ENCODE assay signal across 20 cellular contexts in the genomic region with DNA sequence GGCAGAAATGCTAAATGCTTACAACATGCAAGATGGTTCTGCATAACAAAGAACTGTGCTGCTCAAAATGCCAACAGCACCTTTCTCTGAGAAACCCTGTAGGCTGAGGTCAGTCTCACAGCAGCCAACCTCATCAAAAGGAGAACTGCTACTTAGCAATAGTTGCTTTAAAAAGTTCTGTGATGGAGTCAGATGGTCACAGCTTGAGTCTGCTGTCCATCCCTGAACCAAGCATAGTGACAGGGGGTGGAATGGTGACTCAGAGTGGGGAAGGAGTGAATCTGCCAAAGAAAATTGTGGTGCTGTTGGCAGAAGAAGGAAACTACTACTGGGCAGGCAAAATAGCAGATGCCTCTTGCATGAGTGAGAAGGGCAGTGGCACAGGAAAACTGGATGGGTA.
A peak's percentile ranks its signal among the peaks of the same experiment; 100 is the strongest.
DNase-seq lines count a peak whose midpoint lies in the region; ATAC-seq, FAIRE-seq and TF ChIP-seq lines count a peak whose summit lies in the region.
"Had no signal": no experiment of that assay in that cellular context is flagged by ENCODE, and none has a peak within 500 bp of the region (broad histone marks: within the 10 kb centered on the region; RNA-seq: fewer than 3 reads in every experiment).

No MANE protein-coding gene starts in this region.

- CTCF ChIA-PET in PC-3 (lab: Charles Lee): no interaction called here
- CTCF ChIA-PET in SK-N-SH (lab: Yijun Ruan, JAX): no interaction called here

- H3K27me3 ChIP-seq in PC-3 (ENCODE audit: low read length) (no peaks in the 10 kb centered on the region), SK-N-SH (ENCODE audit: insufficient read depth) (no peaks in the 10 kb centered on the region)
- H3K27me3 ChIP-seq: body of pancreas, upper lobe of left lung had no signal

- H3F3A ChIP-seq in PC-3 (ENCODE audit: low read length, unreplicated experiment): no peaks in the 10 kb centered on the region
- no peaks in the 10 kb centered on the region for H3F3A ChIP-seq in SK-N-SH (replicated peaks; ENCODE audit: insufficient read depth)

- no peaks in the 10 kb centered on the region for H3K4me1 ChIP-seq in PC-3 (ENCODE audit: insufficient read depth, low read length)
- H3K4me1 ChIP-seq in SK-N-SH (ENCODE audit: control insufficient read depth in 1 of 2, insufficient read depth in 2 of 2, low read depth in 1 of 2, low read length in 1 of 2): peaks cover 0 to 12% of the 10 kb centered on the region in 2 experiments; a peak in 2 of 4 replicates
- H3K4me1 ChIP-seq in kidney (ENCODE audit: control insufficient read depth in 1 of 2, insufficient read depth in 1 of 2, low read depth in 1 of 2, low read length in 2 of 2): no peaks in the 10 kb centered on the region
- H3K4me1 ChIP-seq: body of pancreas, upper lobe of left lung had no signal

- no peaks in the 10 kb centered on the region for H4K20me1 ChIP-seq in PC-3 (ENCODE audit: low read length)
- H4K20me1 ChIP-seq in SK-N-SH (ENCODE audit: insufficient read depth): no peaks in the 10 kb centered on the region

- no peak for TF ChIP-seq EP300 in SK-N-SH (IDR thresholded peaks at IDR 0.05; ENCODE audit: borderline replicate concordance in 1 of 2, low read depth in 1 of 2, low read length in 1 of 2)

- H3K9ac ChIP-seq in PC-3 (ENCODE audit: low read length): no peak overlapping the region
- no peak overlapping the region for H3K9ac ChIP-seq in SK-N-SH
- no peak overlapping the region for H3K9ac ChIP-seq in kidney (ENCODE audit: low read length in 2 of 2)

- FAIRE-seq in kidney (lab: Jason Lieb, UNC): no peak

- TF ChIP-seq CTCF in PC-3 (conservative IDR thresholded peaks at IDR 0.05; ENCODE audit: low read depth, low read length): no peak
- no peak for TF ChIP-seq CTCF in SK-N-SH (IDR thresholded peaks at IDR 0.05)
- no peak for TF ChIP-seq CTCF in kidney (IDR thresholded peaks at IDR 0.05; ENCODE audit: borderline replicate concordance, extremely low read depth, insufficient read depth)

- BruUV-seq in PC-3 (replicated peaks; lab: Mats Ljungman, UMichigan): no TSS peak

- no peak for TF ChIP-seq RAD21 in SK-N-SH (IDR thresholded peaks at IDR 0.05; ENCODE audit: low read length)

- DNase-seq in ELF-1 (ENCODE audit: low read depth, low spot score) (peak; percentile 1), HT1080 (ENCODE audit: low read depth) (peak; percentile 16), inferior parietal cortex (ENCODE audit: extremely low spot score) (peak; percentile 11), PC-3 (no peak), SK-N-SH (no peak), kidney (no peak)
- DNase-seq: activated CD4-positive, alpha-beta T cell treated with anti-CD3 and anti-CD28 coated beads for 36 hours; activated gamma-delta T cell; body of pancreas; CD8-positive, alpha-beta T cell; GDM1; head of caudate nucleus; left colon; NCI-H1105; T-helper 1 cell; upper lobe of left lung had no signal

- H3K9me2 ChIP-seq in PC-3 (replicated peaks; ENCODE audit: low read length): no peaks in the 10 kb centered on the region
- no peaks in the 10 kb centered on the region for H3K9me2 ChIP-seq in SK-N-SH

- no peak overlapping the region for H2AFZ ChIP-seq in PC-3 (ENCODE audit: low read length)
- no peak overlapping the region for H2AFZ ChIP-seq in SK-N-SH (ENCODE audit: low read depth)

- ATAC-seq in HG02588 (IDR thresholded peaks at IDR 0.05; ENCODE audit: unreplicated experiment): peak; percentile 60
- no peak for ATAC-seq in PC-3
- no peak for ATAC-seq in HG03520 (IDR thresholded peaks at IDR 0.05; ENCODE audit: unreplicated experiment)
- ATAC-seq: activated CD4-positive, alpha-beta T cell treated with anti-CD3 and anti-CD28 coated beads for 36 hours; body of pancreas; CD8-positive, alpha-beta T cell; left colon; Panc1 had no signal

- H3K36me3 ChIP-seq in PC-3 (ENCODE audit: low read depth, low read length) (no peaks in the 10 kb centered on the region), SK-N-SH (replicated peaks in 1 of 2; ENCODE audit: control insufficient read depth in 1 of 2, insufficient read depth in 2 of 2, low read length in 1 of 2) (no peaks in the 10 kb centered on the region), kidney (ENCODE audit: control insufficient read depth in 1 of 2, insufficient read depth in 2 of 2, low read length in 2 of 2) (no peaks in the 10 kb centered on the region)
- H3K36me3 ChIP-seq: upper lobe of left lung had no signal

- intact Hi-C loops in PC-3 (cut with micrococcal nuclease) (no loop called here), kidney (cut with DNase I) (no loop called here)

- POLR2A ChIA-PET in PC-3 (lab: Charles Lee; ENCODE audit: unreplicated experiment): no interaction called here
- POLR2A ChIA-PET in SK-N-SH (lab: Yijun Ruan, JAX): interaction anchor here (0.6 kb wide), 1 partner anchor 100 kb away, joined by 4 read pairs; no protein-coding TSS in a partner anchor

- H3K4me2 ChIP-seq in PC-3 (ENCODE audit: low read length) (no peak overlapping the region), SK-N-SH (no peak overlapping the region)

- H3K9me3 ChIP-seq in PC-3 (ENCODE audit: low read length) (no peaks in the 10 kb centered on the region), SK-N-SH (no peaks in the 10 kb centered on the region), kidney (ENCODE audit: control insufficient read depth in 1 of 2, low read length in 2 of 2) (no peaks in the 10 kb centered on the region)
- H3K9me3 ChIP-seq: body of pancreas, upper lobe of left lung had no signal

- H3K4me3 ChIP-seq in PC-3 (ENCODE audit: low read length): no peak overlapping the region
- H3K4me3 ChIP-seq in SK-N-SH (ENCODE audit: low read depth in 2 of 2, low read length in 1 of 2): no peak overlapping the region
- H3K4me3 ChIP-seq in kidney (ENCODE audit: low read length in 2 of 2): no peak overlapping the region
- H3K4me3 ChIP-seq: body of pancreas, skin epidermis, upper lobe of left lung had no signal

- H3K27ac ChIP-seq in PC-3 (ENCODE audit: low read length): no peak overlapping the region
- H3K27ac ChIP-seq in SK-N-SH (ENCODE audit: low read depth in 2 of 2, low read length in 1 of 2): peak overlapping the region in 1 of 2 experiments; percentile 68; a peak in 2 of 4 replicates
- H3K27ac ChIP-seq in kidney (ENCODE audit: low read depth in 2 of 2, low read length in 2 of 2): no peak overlapping the region
- H3K27ac ChIP-seq: body of pancreas, skin epidermis, upper lobe of left lung had no signal

- H3K79me2 ChIP-seq in PC-3 (ENCODE audit: low read length): no peaks in the 10 kb centered on the region
- no peaks in the 10 kb centered on the region for H3K79me2 ChIP-seq in SK-N-SH (ENCODE audit: insufficient read depth)

TF ChIP-seq in SK-N-SH, 30 proteins besides CTCF, POLR2A, EP300 and RAD21 (continues in another document):
- TF ChIP-seq FOSL2 (IDR thresholded peaks at IDR 0.05; ENCODE audit: borderline replicate concordance, low read depth) (no peak), RCOR1 (IDR thresholded peaks at IDR 0.05; ENCODE audit: low read length) (no peak), TAF1 (IDR thresholded peaks at IDR 0.05; ENCODE audit: borderline replicate concordance, low read depth, low read length) (no peak), FOXM1 (IDR thresholded peaks at IDR 0.05; ENCODE audit: low read depth) (no peak), ELF1 (IDR thresholded peaks at IDR 0.05) (no peak), NFIC (IDR thresholded peaks at IDR 0.05; ENCODE audit: borderline replicate concordance) (no peak), CHD2 (IDR thresholded peaks at IDR 0.05; ENCODE audit: low read length, partially characterized antibody) (no peak), SIN3A (IDR thresholded peaks at IDR 0.05; ENCODE audit: borderline replicate concordance, low read depth, low read length) (no peak), RXRA (IDR thresholded peaks at IDR 0.05; ENCODE audit: borderline replicate concordance, low read depth) (no peak), EZH2phosphoT487 (IDR thresholded peaks at IDR 0.05; ENCODE audit: borderline replicate concordance, low read depth) (no peak), FOXJ3 (CRISPR knock-in tag; IDR thresholded peaks at IDR 0.05) (no peak)
- TF ChIP-seq, protein P1, sequence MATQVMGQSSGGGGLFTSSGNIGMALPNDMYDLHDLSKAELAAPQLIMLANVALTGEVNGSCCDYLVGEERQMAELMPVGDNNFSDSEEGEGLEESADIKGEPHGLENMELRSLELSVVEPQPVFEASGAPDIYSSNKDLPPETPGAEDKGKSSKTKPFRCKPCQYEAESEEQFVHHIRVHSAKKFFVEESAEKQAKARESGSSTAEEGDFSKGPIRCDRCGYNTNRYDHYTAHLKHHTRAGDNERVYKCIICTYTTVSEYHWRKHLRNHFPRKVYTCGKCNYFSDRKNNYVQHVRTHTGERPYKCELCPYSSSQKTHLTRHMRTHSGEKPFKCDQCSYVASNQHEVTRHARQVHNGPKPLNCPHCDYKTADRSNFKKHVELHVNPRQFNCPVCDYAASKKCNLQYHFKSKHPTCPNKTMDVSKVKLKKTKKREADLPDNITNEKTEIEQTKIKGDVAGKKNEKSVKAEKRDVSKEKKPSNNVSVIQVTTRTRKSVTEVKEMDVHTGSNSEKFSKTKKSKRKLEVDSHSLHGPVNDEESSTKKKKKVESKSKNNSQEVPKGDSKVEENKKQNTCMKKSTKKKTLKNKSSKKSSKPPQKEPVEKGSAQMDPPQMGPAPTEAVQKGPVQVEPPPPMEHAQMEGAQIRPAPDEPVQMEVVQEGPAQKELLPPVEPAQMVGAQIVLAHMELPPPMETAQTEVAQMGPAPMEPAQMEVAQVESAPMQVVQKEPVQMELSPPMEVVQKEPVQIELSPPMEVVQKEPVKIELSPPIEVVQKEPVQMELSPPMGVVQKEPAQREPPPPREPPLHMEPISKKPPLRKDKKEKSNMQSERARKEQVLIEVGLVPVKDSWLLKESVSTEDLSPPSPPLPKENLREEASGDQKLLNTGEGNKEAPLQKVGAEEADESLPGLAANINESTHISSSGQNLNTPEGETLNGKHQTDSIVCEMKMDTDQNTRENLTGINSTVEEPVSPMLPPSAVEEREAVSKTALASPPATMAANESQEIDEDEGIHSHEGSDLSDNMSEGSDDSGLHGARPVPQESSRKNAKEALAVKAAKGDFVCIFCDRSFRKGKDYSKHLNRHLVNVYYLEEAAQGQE (IDR thresholded peaks at IDR 0.05; ENCODE audit: low read depth, low read length): no peak

Comparison
In these comparisons a context has a peak if more than half of its experiments do, and no peak if none do; other contexts are left out.
1. DNase-seq: peak in ELF-1 (single experiment), HT1080 (single experiment) and inferior parietal cortex (single experiment); none in PC-3 (single experiment), SK-N-SH (single experiment) and kidney (single experiment).